Comparison of ENCODE assay signal across 17 cellular contexts in genomic region chr5:92500752-92501151, GRCh38.
A peak's percentile ranks its signal among the peaks of the same experiment; 100 is the strongest.
DNase-seq lines count a peak whose midpoint lies in the region; ATAC-seq and TF ChIP-seq lines count a peak whose summit lies in the region.
"Had no signal": no experiment of that assay in that cellular context is flagged by ENCODE, and none has a peak within 500 bp of the region (broad histone marks: within the 10 kb centered on the region; RNA-seq: fewer than 3 reads in every experiment).

No MANE protein-coding gene starts in this region.

- no peak overlapping the region for H3K4ac ChIP-seq in IMR-90 (ENCODE audit: low read depth, low read length)

- H2AFZ ChIP-seq in DND-41 (ENCODE audit: low read depth, low read length), result no peak overlapping the region
- H2AFZ ChIP-seq in IMR-90 (replicated peaks; ENCODE audit: low read length, poor library complexity), result no peak overlapping the region
- peak overlapping the region; percentile 33 for H2AFZ ChIP-seq in osteoblast (ENCODE audit: low read length)

- H2AK9ac ChIP-seq in IMR-90 (replicated peaks; ENCODE audit: low read depth, low read length, poor library complexity), result no peak overlapping the region

- H2BK120ac ChIP-seq in IMR-90 (ENCODE audit: low read depth, low read length), result no peak overlapping the region

- H3K9me1 ChIP-seq in IMR-90 (ENCODE audit: insufficient read depth, low read length), result no peaks in the 10 kb centered on the region

- H4K20me1 ChIP-seq in DND-41 (ENCODE audit: insufficient read depth, low read length), result no peaks in the 10 kb centered on the region
- H4K20me1 ChIP-seq in IMR-90 (ENCODE audit: insufficient read depth, low read length), result no peaks in the 10 kb centered on the region
- no peaks in the 10 kb centered on the region for H4K20me1 ChIP-seq in osteoblast (ENCODE audit: insufficient read depth, low read length)

- H3K79me2 ChIP-seq in DND-41 (ENCODE audit: insufficient read depth, low read length) (no peaks in the 10 kb centered on the region), osteoblast (ENCODE audit: insufficient read depth, low read length) (no peaks in the 10 kb centered on the region)

- no CpG with 5 or more reads among the region's 2 CpGs for WGBS in IMR-90 (ENCODE audit: extremely low coverage in 2 of 2, insufficient read length in 1 of 2), 2 experiments

- no peak overlapping the region for H3K56ac ChIP-seq in IMR-90 (ENCODE audit: extremely low read depth, insufficient read depth, low read length)

- CTCF ChIA-PET in IMR-90 (lab: Yijun Ruan, JAX), result interaction anchor here (0.7 kb wide), 1 partner anchor 32 kb away, joined by 5 read pairs; no protein-coding TSS in a partner anchor

- ATAC-seq in DND-41 (ENCODE audit: insufficient read depth, low read depth) (peak; percentile 37; the same call in 2 of the 3 replicates), IMR-90 (ENCODE audit: low read depth) (no peak), gastrocnemius medialis (no peak)
- ATAC-seq: A549 had no signal

- intact Hi-C loops in IMR-90 (cut with micrococcal nuclease) (no loop called here), gastrocnemius medialis (cut with DNase I; ENCODE audit: low total_unique reads) (no loop called here)

- H3K27me3 ChIP-seq in DND-41 (ENCODE audit: insufficient read depth, low read length, poor library complexity) (no peaks in the 10 kb centered on the region), IMR-90 (ENCODE audit: control insufficient read depth, insufficient read depth, low read length) (no peaks in the 10 kb centered on the region), osteoblast (ENCODE audit: insufficient read depth, low read length) (no peaks in the 10 kb centered on the region), gastrocnemius medialis (no peaks in the 10 kb centered on the region)

- H3K27ac ChIP-seq in DND-41 (ENCODE audit: low read length) (no peak overlapping the region), IMR-90 (ENCODE audit: insufficient read depth, low read length) (no peak overlapping the region), osteoblast (ENCODE audit: low read depth, low read length) (no peak overlapping the region), gastrocnemius medialis (no peak overlapping the region)
- H3K27ac ChIP-seq: 22Rv1, A549 had no signal

- no peak overlapping the region for H3K4me3 ChIP-seq in DND-41 (ENCODE audit: low read depth in 1 of 2, low read length in 2 of 2)
- no peak overlapping the region for H3K4me3 ChIP-seq in IMR-90 (ENCODE audit: insufficient read depth, low read depth, low read length)
- no peak overlapping the region for H3K4me3 ChIP-seq in osteoblast (ENCODE audit: insufficient read depth, low read length)
- no peak overlapping the region for H3K4me3 ChIP-seq in gastrocnemius medialis
- H3K4me3 ChIP-seq: A549 had no signal

- TF ChIP-seq RAD21 in IMR-90 (IDR thresholded peaks at IDR 0.05; ENCODE audit: low read length), result no peak

- H3K9ac ChIP-seq in DND-41 (ENCODE audit: low read depth, low read length) (no peak overlapping the region), IMR-90 (ENCODE audit: low read depth, low read length) (no peak overlapping the region)

- H4K5ac ChIP-seq in IMR-90 (ENCODE audit: low read depth, low read length), result no peak overlapping the region

- no peak overlapping the region for H3K23ac ChIP-seq in IMR-90 (ENCODE audit: low read depth, low read length)

- H3K36me3 ChIP-seq in DND-41 (ENCODE audit: insufficient read depth, low read length) (no peaks in the 10 kb centered on the region), IMR-90 (ENCODE audit: control insufficient read depth, insufficient read depth, low read length) (no peaks in the 10 kb centered on the region), osteoblast (ENCODE audit: insufficient read depth, low read length) (no peaks in the 10 kb centered on the region), gastrocnemius medialis (no peaks in the 10 kb centered on the region)

- H3K18ac ChIP-seq in IMR-90 (ENCODE audit: low read depth, low read length), result no peak overlapping the region

- H2BK20ac ChIP-seq in IMR-90 (ENCODE audit: low read depth, low read length), result no peak overlapping the region

- H3K9me3 ChIP-seq in DND-41 (ENCODE audit: insufficient read depth, low read length, severe bottlenecking) (no peaks in the 10 kb centered on the region), IMR-90 (ENCODE audit: control insufficient read depth, insufficient read depth, low read length) (no peaks in the 10 kb centered on the region), osteoblast (ENCODE audit: low read depth, low read length) (no peaks in the 10 kb centered on the region), gastrocnemius medialis (no peaks in the 10 kb centered on the region)
- H3K9me3 ChIP-seq: A549 had no signal

- H3K14ac ChIP-seq in IMR-90 (replicated peaks; ENCODE audit: low read depth, low read length), result no peak overlapping the region

- H3K4me2 ChIP-seq in DND-41 (ENCODE audit: insufficient read depth, low read length) (no peak overlapping the region), IMR-90 (ENCODE audit: low read depth, low read length) (no peak overlapping the region), osteoblast (ENCODE audit: insufficient read depth, low read length) (no peak overlapping the region)
- H3K4me2 ChIP-seq: A549 had no signal

- TF ChIP-seq POLR2A in IMR-90 (IDR thresholded peaks at IDR 0.05; ENCODE audit: low read depth, low read length), result no peak
- TF ChIP-seq POLR2A in gastrocnemius medialis (IDR thresholded peaks at IDR 0.05), result no peak

- no peaks in the 10 kb centered on the region for H3K79me1 ChIP-seq in IMR-90 (ENCODE audit: low read depth in 1 of 2, low read length in 2 of 2)

- H4K91ac ChIP-seq in IMR-90 (ENCODE audit: insufficient read depth, low read depth, low read length), result no peak overlapping the region

- POLR2A ChIA-PET in IMR-90 (lab: Charles Lee; ENCODE audit: unreplicated experiment), result no interaction called here

- H4K8ac ChIP-seq in IMR-90 (ENCODE audit: low read depth in 2 of 2, low read length in 2 of 2), result no peak overlapping the region

- TF ChIP-seq CTCF in DND-41 (IDR thresholded peaks at IDR 0.05; ENCODE audit: borderline replicate concordance, extremely low read depth, low read length, poor library complexity, severe bottlenecking) (no peak), IMR-90 (conservative IDR thresholded peaks at IDR 0.05; ENCODE audit: low read depth, low read length) (no peak), osteoblast (IDR thresholded peaks at IDR 0.05; ENCODE audit: extremely low read depth, low read depth, low read length) (no peak), gastrocnemius medialis (IDR thresholded peaks at IDR 0.05 in 4 of 5, conservative IDR thresholded peaks at IDR 0.05 in 1 of 5) (no peak)

- no peak overlapping the region for H2AK5ac ChIP-seq in IMR-90 (ENCODE audit: low read depth, low read length)

- BruUV-seq in IMR-90 (replicated peaks; lab: Mats Ljungman, UMichigan), result no TSS peak

- DNase-seq in DND-41 (no peak), IMR-90 (no peak), OCI-M1 (lab: John Stamatoyannopoulos, UW) (peak; percentile 36), osteoblast (ENCODE audit: insufficient read length, low spot score, missing footprints) (no peak), NCI-H2227 (lab: John Stamatoyannopoulos, UW; ENCODE audit: unreplicated experiment) (no peak), C1 segment of cervical spinal cord (lab: John Stamatoyannopoulos, UW) (no peak), gastrocnemius medialis (no peak)
- DNase-seq: AML-193; CD4-positive, alpha-beta memory T cell; DMS153; DMS79; GF-D8; GOT3; H7; KBM-7 had no signal

- dilution Hi-C loops in IMR-90 (cut with HindIII; ENCODE audit: low sequenced_read_pairs, unreplicated experiment), result no loop called here

- H2BK5ac ChIP-seq in IMR-90 (ENCODE audit: low read depth, low read length, poor library complexity, severe bottlenecking), result no peak overlapping the region

- in situ Hi-C loops in IMR-90 (cut with MboI; ENCODE audit: low sequenced_read_pairs), result no loop called here
- in situ Hi-C loops in gastrocnemius medialis (cut with MboI; ENCODE audit: low sequenced_read_pairs in 4 of 4), result no loop called here

- no peak overlapping the region for H2BK15ac ChIP-seq in IMR-90 (ENCODE audit: low read depth, low read length)

- H3K4me1 ChIP-seq in DND-41 (ENCODE audit: insufficient read depth, low read length), result peaks cover 14% of the 10 kb centered on the region
- H3K4me1 ChIP-seq in IMR-90 (ENCODE audit: control insufficient read depth, insufficient read depth, low read length), result no peaks in the 10 kb centered on the region
- H3K4me1 ChIP-seq in osteoblast (ENCODE audit: insufficient read depth, low read length), result peaks cover 3% of the 10 kb centered on the region
- no peaks in the 10 kb centered on the region for H3K4me1 ChIP-seq in gastrocnemius medialis
- H3K4me1 ChIP-seq: A549 had no signal

TF ChIP-seq in IMR-90, 13 proteins besides CTCF, POLR2A, EP300 and RAD21:
- no peak for TF ChIP-seq CHD1 (IDR thresholded peaks at IDR 0.05; ENCODE audit: low read depth, low read length)
- TF ChIP-seq CEBPB (IDR thresholded peaks at IDR 0.05; ENCODE audit: low read depth, low read length), result peak; percentile 31; the same call in 1 of the 2 replicates
- TF ChIP-seq RCOR1 (IDR thresholded peaks at IDR 0.05; ENCODE audit: insufficient replicate concordance, low read length), result no peak
